In the genomic region with DNA sequence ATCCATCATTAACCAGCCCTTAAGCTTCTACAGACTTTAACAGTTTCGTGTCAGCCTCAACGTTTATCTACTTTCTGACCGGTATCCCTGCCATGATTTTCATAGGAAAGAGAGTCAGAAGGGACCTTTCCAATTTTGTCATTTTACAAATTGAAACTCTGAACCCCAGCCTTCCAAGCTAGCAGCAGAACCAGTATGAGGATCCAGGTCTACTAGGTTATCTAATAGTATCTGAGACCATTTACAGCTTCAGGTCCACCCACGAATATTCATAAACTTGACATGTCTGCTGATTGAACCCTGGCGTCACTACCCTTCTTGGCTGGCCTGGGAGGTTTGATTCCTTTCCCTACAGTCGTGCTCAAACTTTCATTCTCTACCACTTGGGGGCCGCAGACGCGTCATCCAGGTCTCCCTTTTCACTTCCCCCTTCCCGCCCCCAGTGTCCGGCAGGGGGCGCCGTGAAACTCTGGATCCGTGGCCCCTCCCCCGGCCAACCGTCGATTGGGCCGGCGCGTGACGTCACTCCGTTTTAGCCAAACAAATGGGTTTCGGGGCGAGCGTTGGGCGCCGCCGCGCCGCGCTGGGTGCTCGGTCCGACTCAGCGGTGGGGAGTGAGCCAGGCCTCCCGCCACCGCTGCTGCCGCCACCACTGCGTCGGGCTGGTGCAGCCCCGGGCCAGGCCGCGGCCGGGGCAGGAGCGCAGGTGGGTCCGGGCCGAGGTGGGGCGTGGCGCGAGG, we compare ENCODE assay signal across 1 cellular context.
TF ChIP-seq lines count a peak whose summit lies in the region.

A gene with protein sequence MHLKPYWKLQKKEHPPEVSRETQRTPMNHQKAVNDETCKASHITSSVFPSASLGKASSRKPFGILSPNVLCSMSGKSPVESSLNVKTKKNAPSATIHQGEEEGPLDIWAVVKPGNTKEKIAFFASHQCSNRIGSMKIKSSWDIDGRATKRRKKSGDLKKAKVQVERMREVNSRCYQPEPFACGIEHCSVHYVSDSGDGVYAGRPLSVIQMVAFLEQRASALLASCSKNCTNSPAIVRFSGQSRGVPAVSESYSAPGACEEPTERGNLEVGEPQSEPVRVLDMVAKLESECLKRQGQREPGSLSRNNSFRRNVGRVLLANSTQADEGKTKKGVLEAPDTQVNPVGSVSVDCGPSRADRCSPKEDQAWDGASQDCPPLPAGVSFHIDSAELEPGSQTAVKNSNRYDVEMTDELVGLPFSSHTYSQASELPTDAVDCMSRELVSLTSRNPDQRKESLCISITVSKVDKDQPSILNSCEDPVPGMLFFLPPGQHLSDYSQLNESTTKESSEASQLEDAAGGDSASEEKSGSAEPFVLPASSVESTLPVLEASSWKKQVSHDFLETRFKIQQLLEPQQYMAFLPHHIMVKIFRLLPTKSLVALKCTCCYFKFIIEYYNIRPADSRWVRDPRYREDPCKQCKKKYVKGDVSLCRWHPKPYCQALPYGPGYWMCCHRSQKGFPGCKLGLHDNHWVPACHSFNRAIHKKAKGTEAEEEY (plus strand): TSS at position 590 of the 740 bp plus-strand sequence. CDS start 78,970 bp downstream, outside the sequence.

TF ChIP-seq in A549, 52 proteins besides CTCF, POLR2A, EP300 and RAD21 (continued from another document):
- TF ChIP-seq ELK1 (IDR thresholded peaks at IDR 0.05; ENCODE audit: low read depth, low read length) (no peak), POLR2AphosphoS2 (conservative IDR thresholded peaks at IDR 0.05; ENCODE audit: low read length) (no peak), FOSL2 (IDR thresholded peaks at IDR 0.05) (no peak), FOSL2 (CRISPR knock-in tag; IDR thresholded peaks at IDR 0.05) (peak; percentile 82), EHF (CRISPR knock-in tag; IDR thresholded peaks at IDR 0.05) (no peak), TFCP2L1 (CRISPR knock-in tag; IDR thresholded peaks at IDR 0.05) (no peak), RNF2 (IDR thresholded peaks at IDR 0.05; ENCODE audit: borderline replicate concordance, low read depth) (no peak), JUN (IDR thresholded peaks at IDR 0.05) (peak; percentile 40 to 89; a peak in 4 of 5 replicates), NPAS2 (CRISPR knock-in tag; IDR thresholded peaks at IDR 0.05; ENCODE audit: borderline replicate concordance) (no peak), HOXA7 (CRISPR knock-in tag; IDR thresholded peaks at IDR 0.05) (no peak), MAX (IDR thresholded peaks at IDR 0.05) (peak; percentile 52), CHD2 (IDR thresholded peaks at IDR 0.05; ENCODE audit: low read length, partially characterized antibody) (peak; percentile 32), CBX2 (IDR thresholded peaks at IDR 0.05; ENCODE audit: borderline replicate concordance, low read depth) (no peak), SREBF2 (IDR thresholded peaks at IDR 0.05) (no peak), CBX8 (IDR thresholded peaks at IDR 0.05) (no peak), RFX5 (IDR thresholded peaks at IDR 0.05) (peak; percentile 82), TP53 (CRISPR knock-in tag; IDR thresholded peaks at IDR 0.05) (no peak), SMC3 (IDR thresholded peaks at IDR 0.05) (peak; percentile 93)
